1 cellular context compared by ENCODE assay signal in genomic region chr6:158826819-158827501, GRCh38.
TF ChIP-seq lines count a peak whose summit lies in the region.

No MANE protein-coding gene starts in this region.

TF ChIP-seq in HepG2, 621 proteins besides CTCF, POLR2A, EP300 and RAD21 (continued from another document):
- TF ChIP-seq, protein P1, sequence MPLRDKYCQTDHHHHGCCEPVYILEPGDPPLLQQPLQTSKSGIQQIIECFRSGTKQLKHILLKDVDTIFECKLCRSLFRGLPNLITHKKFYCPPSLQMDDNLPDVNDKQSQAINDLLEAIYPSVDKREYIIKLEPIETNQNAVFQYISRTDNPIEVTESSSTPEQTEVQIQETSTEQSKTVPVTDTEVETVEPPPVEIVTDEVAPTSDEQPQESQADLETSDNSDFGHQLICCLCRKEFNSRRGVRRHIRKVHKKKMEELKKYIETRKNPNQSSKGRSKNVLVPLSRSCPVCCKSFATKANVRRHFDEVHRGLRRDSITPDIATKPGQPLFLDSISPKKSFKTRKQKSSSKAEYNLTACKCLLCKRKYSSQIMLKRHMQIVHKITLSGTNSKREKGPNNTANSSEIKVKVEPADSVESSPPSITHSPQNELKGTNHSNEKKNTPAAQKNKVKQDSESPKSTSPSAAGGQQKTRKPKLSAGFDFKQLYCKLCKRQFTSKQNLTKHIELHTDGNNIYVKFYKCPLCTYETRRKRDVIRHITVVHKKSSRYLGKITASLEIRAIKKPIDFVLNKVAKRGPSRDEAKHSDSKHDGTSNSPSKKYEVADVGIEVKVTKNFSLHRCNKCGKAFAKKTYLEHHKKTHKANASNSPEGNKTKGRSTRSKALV (CRISPR knock-in tag; IDR thresholded peaks at IDR 0.05): no peak
